Comparison of ENCODE assay signal across 13 cellular contexts in genomic region chr3:34017757-34018156, GRCh38.
DNase-seq lines count a peak whose midpoint lies in the region; ATAC-seq and TF ChIP-seq lines count a peak whose summit lies in the region.
"Had no signal": no experiment of that assay in that cellular context is flagged by ENCODE, and none has a peak within 500 bp of the region (broad histone marks: within the 10 kb centered on the region; RNA-seq: fewer than 3 reads in every experiment).

No MANE protein-coding gene starts in this region.

- no peaks in the 10 kb centered on the region for H3K79me2 ChIP-seq in Karpas-422 (ENCODE audit: low read length)

- no peaks in the 10 kb centered on the region for H3K9me2 ChIP-seq in Karpas-422 (replicated peaks; ENCODE audit: insufficient read depth, low read length)

- H3K27ac ChIP-seq in CD4-positive, alpha-beta T cell (ENCODE audit: low read depth, low read length) = no peak overlapping the region
- no peak overlapping the region for H3K27ac ChIP-seq in Karpas-422 (ENCODE audit: low read length)
- no peak overlapping the region for H3K27ac ChIP-seq in adrenal gland
- H3K27ac ChIP-seq: PC-9 had no signal

- no peak overlapping the region for H3K9ac ChIP-seq in Karpas-422 (ENCODE audit: low read length)

- peak overlapping the region; percentile 15 to 25 for H3K27ac Mint-ChIP-seq in activated naive CD4-positive, alpha-beta T cell treated with anti-CD3 and anti-CD28 coated beads, Interleukin-2, amount 50 U/mL, for 72 hours
- H3K27ac Mint-ChIP-seq in CD4-positive, alpha-beta T cell = peak overlapping the region; percentile 74
- H3K27ac Mint-ChIP-seq in immature natural killer cell = peak overlapping the region; percentile 18 to 89 (median 78)
- H3K27ac Mint-ChIP-seq: IgD-negative memory B cell had no signal

- ATAC-seq in activated naive CD4-positive, alpha-beta T cell treated with anti-CD3 and anti-CD28 coated beads, Interleukin-2, amount 50 U/mL, for 72 hours = no peak
- ATAC-seq in CD4-positive, alpha-beta T cell (ENCODE audit: poor library complexity) = no peak
- no peak for ATAC-seq in HG03565 (IDR thresholded peaks at IDR 0.05; ENCODE audit: unreplicated experiment)

- peak overlapping the region; percentile 42 for H3K4me2 ChIP-seq in Karpas-422 (ENCODE audit: low read depth, low read length, poor library complexity, severe bottlenecking)
- H3K4me2 ChIP-seq: PC-9 had no signal

- no peaks in the 10 kb centered on the region for H4K20me1 ChIP-seq in Karpas-422 (ENCODE audit: insufficient read depth, low read depth, low read length)

- H2AFZ ChIP-seq in Karpas-422 (ENCODE audit: low read length) = no peak overlapping the region
- H2AFZ ChIP-seq: PC-9 had no signal

- no peaks in the 10 kb centered on the region for H3K36me3 ChIP-seq in Karpas-422 (ENCODE audit: insufficient read depth, low read length)
- no peaks in the 10 kb centered on the region for H3K36me3 ChIP-seq in adrenal gland (replicated peaks in 1 of 2)

- H3K4me1 Mint-ChIP-seq in CD4-positive, alpha-beta T cell (ENCODE audit: low read depth) = peaks cover 66% of the 10 kb centered on the region
- H3K4me1 Mint-ChIP-seq in immature natural killer cell = peaks cover 62 to 80% of the 10 kb centered on the region in 2 donors

- intact Hi-C loops in CD4-positive, alpha-beta T cell (cut with DNase I, micrococcal nuclease) = no loop called here
- intact Hi-C loops in adrenal gland (cut with DNase I) = no loop called here

- H3K4me1 ChIP-seq in Karpas-422 (ENCODE audit: low read length) = peaks cover 84% of the 10 kb centered on the region
- no peaks in the 10 kb centered on the region for H3K4me1 ChIP-seq in adrenal gland (replicated peaks in 1 of 2)

- no peak for TF ChIP-seq POLR2A in adrenal gland (IDR thresholded peaks at IDR 0.05)

- H3K4me3 Mint-ChIP-seq in CD4-positive, alpha-beta T cell = peak overlapping the region; percentile 28
- H3K4me3 Mint-ChIP-seq in immature natural killer cell = peak overlapping the region; percentile 78 to 89 (median 82)

- no peak overlapping the region for H3K4me3 ChIP-seq in Karpas-422 (ENCODE audit: low read length)
- no peak overlapping the region for H3K4me3 ChIP-seq in adrenal gland
- H3K4me3 ChIP-seq: PC-9 had no signal

- no peaks in the 10 kb centered on the region for H3K27me3 Mint-ChIP-seq in CD4-positive, alpha-beta T cell
- H3K27me3 Mint-ChIP-seq in immature natural killer cell (ENCODE audit: low read depth in 3 of 3) = peaks cover 4 to 8% (median 4%) of the 10 kb centered on the region in 3 donors

- POLR2A ChIA-PET in CD4-positive, alpha-beta T cell (lab: Charles Lee) = no interaction called here

- TF ChIP-seq CTCF in CD4-positive, alpha-beta T cell (IDR thresholded peaks at IDR 0.05) = no peak
- no peak for TF ChIP-seq CTCF in adrenal gland (IDR thresholded peaks at IDR 0.05)

- no peaks in the 10 kb centered on the region for H3K36me3 Mint-ChIP-seq in activated naive CD4-positive, alpha-beta T cell treated with anti-CD3 and anti-CD28 coated beads, Interleukin-2, amount 50 U/mL, for 72 hours
- H3K36me3 Mint-ChIP-seq in CD4-positive, alpha-beta T cell (ENCODE audit: low read depth) = no peaks in the 10 kb centered on the region
- no peaks in the 10 kb centered on the region for H3K36me3 Mint-ChIP-seq in immature natural killer cell
- H3K36me3 Mint-ChIP-seq: IgD-negative memory B cell had no signal

- CTCF ChIA-PET in CD4-positive, alpha-beta T cell (lab: Charles Lee) = no interaction called here

- H3K9me3 ChIP-seq in CD4-positive, alpha-beta T cell (ENCODE audit: control insufficient read depth, low read length) = no peaks in the 10 kb centered on the region
- no peaks in the 10 kb centered on the region for H3K9me3 ChIP-seq in Karpas-422 (ENCODE audit: low read length)
- no peaks in the 10 kb centered on the region for H3K9me3 ChIP-seq in adrenal gland (replicated peaks in 1 of 3)

- peaks cover 0 to 4% of the 10 kb centered on the region in 2 donors for H3K9me3 Mint-ChIP-seq in activated naive CD4-positive, alpha-beta T cell treated with anti-CD3 and anti-CD28 coated beads, Interleukin-2, amount 50 U/mL, for 72 hours
- H3K9me3 Mint-ChIP-seq in CD4-positive, alpha-beta T cell = no peaks in the 10 kb centered on the region
- H3K9me3 Mint-ChIP-seq in immature natural killer cell = no peaks in the 10 kb centered on the region

- DNase-seq in activated naive CD4-positive, alpha-beta T cell treated with anti-CD3 and anti-CD28 coated beads, Interleukin-2, amount 50 U/mL, for 72 hours (ENCODE audit: low spot score in 2 of 2) = no peak
- DNase-seq in activated naive CD4-positive, alpha-beta T cell treated with Interleukin-2 at 50 U/mL for 16 hours = no peak
- DNase-seq in CD4-positive, alpha-beta T cell = no peak
- DNase-seq in Karpas-422 (no peak), immature natural killer cell (no peak), anterior cingulate cortex (lab: John Stamatoyannopoulos, UW) (no peak), adrenal gland (no peak)
- DNase-seq: DMS153, NCI-H1092, NCI-H1694, PC-9 had no signal

- no peaks in the 10 kb centered on the region for H3K27me3 ChIP-seq in CD4-positive, alpha-beta T cell (ENCODE audit: control insufficient read depth, insufficient read depth, low read length)
- H3K27me3 ChIP-seq in Karpas-422 (ENCODE audit: low read length) (no peaks in the 10 kb centered on the region), adrenal gland (no peaks in the 10 kb centered on the region)

Comparison
In these comparisons a context has a peak if more than half of its experiments do, and no peak if none do; other contexts are left out.
1. H3K27ac Mint-ChIP-seq: peak in every context shown above with its lines; median percentile 78 in immature natural killer cell; 74 in CD4-positive, alpha-beta T cell; 20 in activated naive CD4-positive, alpha-beta T cell treated with anti-CD3 and anti-CD28 coated beads, Interleukin-2, amount 50 U/mL, for 72 hours.